Comparison of ENCODE assay signal across 1 cellular context in genomic region chr2:214809751-214810564, GRCh38.
TF ChIP-seq lines count a peak whose summit lies in the region.

No MANE protein-coding gene starts in this region.

TF ChIP-seq in GM12878, 131 proteins besides CTCF, POLR2A, EP300 and RAD21 (continued from another document):
- TF ChIP-seq NKRF (conservative IDR thresholded peaks at IDR 0.05) (peak; percentile 33; the same call in 1 of the 2 replicates), HDGF (IDR thresholded peaks at IDR 0.05) (0 out of 2 replicates have a peak, but pooled peaks have one; percentile 12), JUNB (IDR thresholded peaks at IDR 0.05) (no peak), SUPT20H (IDR thresholded peaks at IDR 0.05; ENCODE audit: borderline replicate concordance, control insufficient read depth, low read depth, low read length) (no peak), ZNF622 (IDR thresholded peaks at IDR 0.05) (no peak), RBBP5 (conservative IDR thresholded peaks at IDR 0.05) (no peak), ZBTB40 (IDR thresholded peaks at IDR 0.05; ENCODE audit: borderline replicate concordance) (peak; percentile 49; the same call in 1 of the 2 replicates), MEF2A (IDR thresholded peaks at IDR 0.05; ENCODE audit: insufficient read depth, low read depth, low read length) (0 out of 2 replicates have a peak, but pooled peaks have one; percentile 57), TBL1XR1 (IDR thresholded peaks at IDR 0.05; ENCODE audit: low read depth, low read length) (no peak), EGR1 (IDR thresholded peaks at IDR 0.05; ENCODE audit: borderline replicate concordance in 1 of 2, low read depth in 2 of 2, low read length in 2 of 2) (peak in 1 of 2 experiments; percentile 49; a peak in 1 of 3 replicates), ZBED1 (IDR thresholded peaks at IDR 0.05; ENCODE audit: borderline replicate concordance) (no peak), SP1 (IDR thresholded peaks at IDR 0.05; ENCODE audit: low read depth, low read length) (peak; percentile 7), CREM (IDR thresholded peaks at IDR 0.05; ENCODE audit: low read depth) (no peak), HSF1 (IDR thresholded peaks at IDR 0.05; ENCODE audit: low read depth, low read length) (no peak), IKZF2 (IDR thresholded peaks at IDR 0.05) (peak in 1 of 2 experiments; percentile 21; a peak in 1 of 4 replicates), POU2F2 (IDR thresholded peaks at IDR 0.05; ENCODE audit: borderline replicate concordance, low read depth, low read length) (0 out of 3 replicates have a peak, but pooled peaks have one; percentile 63), ATF7 (IDR thresholded peaks at IDR 0.05; ENCODE audit: low read depth) (no peak), MAX (IDR thresholded peaks at IDR 0.05; ENCODE audit: low read depth, low read length) (peak; percentile 66), RELB (IDR thresholded peaks at IDR 0.05; ENCODE audit: low read depth) (peak; percentile 26; the same call in 1 of the 2 replicates), CBX5 (IDR thresholded peaks at IDR 0.05; ENCODE audit: low read depth) (no peak), SUZ12 (IDR thresholded peaks at IDR 0.05; ENCODE audit: unreplicated experiment) (no peak), SMARCA5 (IDR thresholded peaks at IDR 0.05) (no peak), MTA3 (IDR thresholded peaks at IDR 0.05; ENCODE audit: borderline replicate concordance, low read length) (no peak), BRCA1 (IDR thresholded peaks at IDR 0.05; ENCODE audit: low read depth, low read length) (no peak), ZNF24 (IDR thresholded peaks at IDR 0.05) (no peak), BHLHE40 (IDR thresholded peaks at IDR 0.05; ENCODE audit: borderline replicate concordance in 1 of 2, low read depth in 2 of 2, low read length in 1 of 2) (peak in 1 of 2 experiments; percentile 77; a peak in 1 of 4 replicates), ATF3 (IDR thresholded peaks at IDR 0.05; ENCODE audit: borderline replicate concordance, extremely low read depth, low read depth, low read length) (peak; percentile 4; the same call in 1 of the 2 replicates), BACH1 (IDR thresholded peaks at IDR 0.05; ENCODE audit: borderline replicate concordance) (0 out of 2 replicates have a peak, but pooled peaks have one; percentile 34), E2F8 (IDR thresholded peaks at IDR 0.05; ENCODE audit: low read depth, partially characterized antibody) (peak; percentile 32), CREB1 (IDR thresholded peaks at IDR 0.05; ENCODE audit: low read depth) (peak; percentile 45; the same call in 1 of the 2 replicates), YY1 (IDR thresholded peaks at IDR 0.05; ENCODE audit: low read depth, low read length) (no peak), MLLT1 (IDR thresholded peaks at IDR 0.05) (no peak), IRF3 (IDR thresholded peaks at IDR 0.05) (no peak), SRF (IDR thresholded peaks at IDR 0.05; ENCODE audit: low read depth in 2 of 2, low read length in 2 of 2) (no peak), GATAD2B (conservative IDR thresholded peaks at IDR 0.05; ENCODE audit: low read depth) (peak; percentile 22; the same call in 1 of the 2 replicates), IKZF1 (conservative IDR thresholded peaks at IDR 0.05) (peak; percentile 47), POLR2AphosphoS2 (IDR thresholded peaks at IDR 0.05; ENCODE audit: low read depth, low read length) (no peak)
